13 cellular contexts compared by ENCODE assay signal in the genomic region with DNA sequence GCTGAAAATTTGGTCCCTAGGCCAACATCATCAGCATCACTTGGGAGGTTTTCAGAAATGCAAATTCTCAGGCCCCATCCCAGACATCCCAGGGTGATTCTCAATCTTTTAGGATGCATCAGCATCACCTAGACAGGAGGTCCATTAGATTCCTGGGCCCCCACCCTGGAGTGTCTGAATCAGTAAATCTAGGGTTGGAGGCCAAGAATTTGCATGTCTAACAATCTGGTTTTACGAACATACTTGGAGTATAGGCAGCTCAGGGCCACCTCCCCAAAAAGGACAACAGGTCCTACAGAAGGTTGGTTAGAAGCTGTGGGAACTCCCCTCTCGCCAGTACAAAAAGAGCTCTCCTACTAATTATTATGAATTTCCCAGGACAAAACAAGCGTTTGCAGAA. TPM values are rescaled to one million over a fixed set of nuclear protein-coding genes. Genes with fewer than 3 reads are reported as not detected.
DNase-seq lines count a peak whose midpoint lies in the region; ATAC-seq and TF ChIP-seq lines count a peak whose summit lies in the region.
"Had no signal": no experiment of that assay in that cellular context is flagged by ENCODE, and none has a peak within 500 bp of the region (broad histone marks: within the 10 kb centered on the region; RNA-seq: fewer than 3 reads in every experiment).

No MANE protein-coding gene starts in this region.

- peaks cover 75% of the 10 kb centered on the region for H3K4me1 Mint-ChIP-seq in activated T-helper 2 cell treated with anti-CD3 and anti-CD28 coated beads, Interferon-gamma antibody, Interleukin-2, Interleukin-4, amounts not matched to agents 10 μg/mL and 5 μg/mL and 100 μg/mL, durations not matched to agents 14 hours and 24 hours and 36 hours (ENCODE audit: low read depth)

- H3K27me3 ChIP-seq in mononuclear cell (ENCODE audit: insufficient read depth, low read length) (no peaks in the 10 kb centered on the region), upper lobe of right lung (no peaks in the 10 kb centered on the region)
- H3K27me3 ChIP-seq: esophagus muscularis mucosa, right lobe of liver, tibial nerve had no signal

- peak overlapping the region; percentile 28 for H3K4me3 ChIP-seq in mononuclear cell (ENCODE audit: low read length)
- H3K4me3 ChIP-seq in upper lobe of right lung, result no peak overlapping the region
- H3K4me3 ChIP-seq: esophagus muscularis mucosa, right lobe of liver had no signal

- peaks cover 79% of the 10 kb centered on the region for H3K4me1 ChIP-seq in mononuclear cell (ENCODE audit: insufficient read depth, low read length)
- H3K4me1 ChIP-seq in upper lobe of right lung, result peaks cover 21% of the 10 kb centered on the region

- no peaks in the 10 kb centered on the region for H3K9me3 Mint-ChIP-seq in activated T-helper 2 cell treated with anti-CD3 and anti-CD28 coated beads, Interferon-gamma antibody, Interleukin-2, Interleukin-4, amounts not matched to agents 10 μg/mL and 5 μg/mL and 100 μg/mL, durations not matched to agents 14 hours and 24 hours and 36 hours

- H3K9me3 ChIP-seq in mononuclear cell (ENCODE audit: low read depth, low read length), result no peaks in the 10 kb centered on the region
- no peaks in the 10 kb centered on the region for H3K9me3 ChIP-seq in upper lobe of right lung
- H3K9me3 ChIP-seq: esophagus muscularis mucosa, right lobe of liver, tibial nerve had no signal

- H3K36me3 Mint-ChIP-seq in activated T-helper 2 cell treated with anti-CD3 and anti-CD28 coated beads, Interferon-gamma antibody, Interleukin-2, Interleukin-4, amounts not matched to agents 10 μg/mL and 5 μg/mL and 100 μg/mL, durations not matched to agents 14 hours and 24 hours and 36 hours (ENCODE audit: low read depth), result peaks cover 86% of the 10 kb centered on the region

- intact Hi-C loops in activated T-helper 2 cell treated with anti-CD3 and anti-CD28 coated beads, Interferon-gamma antibody, Interleukin-2, Interleukin-4, amounts not matched to agents 10 μg/mL and 5 μg/mL and 100 μg/mL, durations not matched to agents 14 hours and 24 hours and 36 hours (cut with micrococcal nuclease), result loop anchor here (2.0 to 5.0 kb wide), 3 partner anchors 49 to 263 kb away; a partner anchor contains a TSS
- intact Hi-C loops in upper lobe of right lung (cut with DNase I) (no loop called here), left cardiac atrium (cut with DNase I) (no loop called here)

- ATAC-seq in upper lobe of right lung (no peak), left cardiac atrium (no peak), HG03039 (IDR thresholded peaks at IDR 0.05; ENCODE audit: unreplicated experiment) (no peak)

- H3K4me3 Mint-ChIP-seq in activated T-helper 2 cell treated with anti-CD3 and anti-CD28 coated beads, Interferon-gamma antibody, Interleukin-2, Interleukin-4, amounts not matched to agents 10 μg/mL and 5 μg/mL and 100 μg/mL, durations not matched to agents 14 hours and 24 hours and 36 hours (ENCODE audit: low read depth), result peak overlapping the region; percentile 83

- peak overlapping the region; percentile 88 for H3K27ac Mint-ChIP-seq in activated T-helper 2 cell treated with anti-CD3 and anti-CD28 coated beads, Interferon-gamma antibody, Interleukin-2, Interleukin-4, amounts not matched to agents 10 μg/mL and 5 μg/mL and 100 μg/mL, durations not matched to agents 14 hours and 24 hours and 36 hours

- peak; percentile 2 for DNase-seq in activated naive CD4-positive, alpha-beta T cell treated with Interleukin-2 at 50 U/mL for 16 hours
- DNase-seq in activated naive CD4-positive, alpha-beta T cell (lab: John Stamatoyannopoulos, UW), result no peak
- no peak for DNase-seq in activated T-helper 2 cell treated with anti-CD3 and anti-CD28 coated beads, Interferon-gamma antibody, Interleukin-2, Interleukin-4, amounts not matched to agents 10 μg/mL and 5 μg/mL and 100 μg/mL, durations not matched to agents 14 hours and 24 hours and 36 hours (ENCODE audit: low spot score)
- DNase-seq in upper lobe of right lung, result no peak
- DNase-seq in NCI-H524 treated with DMSO at 0.1 percent for 48 hours (lab: John Stamatoyannopoulos, UW), result no peak
- no peak for DNase-seq in left cardiac atrium
- DNase-seq: Kasumi-1, NCI-H2081, right lobe of liver had no signal

- no peak for TF ChIP-seq CTCF in upper lobe of right lung (IDR thresholded peaks at IDR 0.05)

- no peaks in the 10 kb centered on the region for H3K27me3 Mint-ChIP-seq in activated T-helper 2 cell treated with anti-CD3 and anti-CD28 coated beads, Interferon-gamma antibody, Interleukin-2, Interleukin-4, amounts not matched to agents 10 μg/mL and 5 μg/mL and 100 μg/mL, durations not matched to agents 14 hours and 24 hours and 36 hours (ENCODE audit: low read depth)

- H3K27ac ChIP-seq in upper lobe of right lung, result peak overlapping the region; percentile 44
- H3K27ac ChIP-seq: right lobe of liver had no signal

- H3K36me3 ChIP-seq in upper lobe of right lung, result peaks cover 24% of the 10 kb centered on the region

RNA-seq across cellular contexts. Expression of a gene that starts 15.5 kb away (rescaled TPM):
- total RNA-seq in activated T-helper 2 cell treated with anti-CD3 and anti-CD28 coated beads, Interferon-gamma antibody, Interleukin-2, Interleukin-4, amounts not matched to agents 10 μg/mL and 5 μg/mL and 100 μg/mL, durations not matched to agents 14 hours and 24 hours and 36 hours, result 76.0 and 77.1 TPM in 2 replicates
- 122 TPM for total RNA-seq in mononuclear cell
- total RNA-seq in upper lobe of right lung, result 36.0 TPM
- 10 to 100 TPM; 12.1 to 16.4 TPM for total RNA-seq in left cardiac atrium

RNA-seq across cellular contexts. Expression of a gene that starts 58.2 kb away (rescaled TPM):
- 38.2 and 39.4 TPM in 2 replicates for total RNA-seq in activated T-helper 2 cell treated with anti-CD3 and anti-CD28 coated beads, Interferon-gamma antibody, Interleukin-2, Interleukin-4, amounts not matched to agents 10 μg/mL and 5 μg/mL and 100 μg/mL, durations not matched to agents 14 hours and 24 hours and 36 hours
- 1.4 TPM for total RNA-seq in mononuclear cell
- 6.4 TPM for total RNA-seq in upper lobe of right lung
- total RNA-seq in left cardiac atrium, result 1 to 10 TPM; 4.8 to 7.3 TPM
